1 cellular context compared by ENCODE assay signal in genomic region chr7:79317728-79318127, GRCh38.
TF ChIP-seq lines count a peak whose summit lies in the region.

No MANE protein-coding gene starts in this region.

TF ChIP-seq in HepG2, 621 proteins besides CTCF, POLR2A, EP300 and RAD21 (continued from another document and continues in another):
- TF ChIP-seq ZBTB8A (CRISPR knock-in tag; IDR thresholded peaks at IDR 0.05; ENCODE audit: borderline replicate concordance, low read depth) (no peak), ZNF512 (CRISPR knock-in tag; IDR thresholded peaks at IDR 0.05) (no peak), ARNTL (CRISPR knock-in tag; IDR thresholded peaks at IDR 0.05) (no peak), ZNF780A (CRISPR knock-in tag; IDR thresholded peaks at IDR 0.05) (no peak), ZBTB38 (CRISPR knock-in tag; IDR thresholded peaks at IDR 0.05) (no peak), ZNF556 (CRISPR knock-in tag; IDR thresholded peaks at IDR 0.05; ENCODE audit: borderline replicate concordance) (no peak), RBAK (CRISPR knock-in tag; IDR thresholded peaks at IDR 0.05) (no peak), POGZ (CRISPR knock-in tag; IDR thresholded peaks at IDR 0.05) (peak; percentile 30; the same call in 1 of the 2 replicates), ZNF572 (CRISPR knock-in tag; IDR thresholded peaks at IDR 0.05) (no peak), MLXIP (CRISPR knock-in tag; IDR thresholded peaks at IDR 0.05; ENCODE audit: borderline replicate concordance) (no peak), ZNF138 (CRISPR knock-in tag; IDR thresholded peaks at IDR 0.05; ENCODE audit: low read depth) (no peak), TARDBP (CRISPR knock-in tag; IDR thresholded peaks at IDR 0.05) (no peak), TEAD2 (CRISPR knock-in tag; IDR thresholded peaks at IDR 0.05) (no peak), E2F1 (CRISPR knock-in tag; IDR thresholded peaks at IDR 0.05) (no peak), KDM3A (CRISPR knock-in tag; IDR thresholded peaks at IDR 0.05; ENCODE audit: low read depth) (no peak), SKI (IDR thresholded peaks at IDR 0.05; ENCODE audit: partially characterized antibody) (no peak), JUN (CRISPR knock-in tag; IDR thresholded peaks at IDR 0.05) (0 out of 2 replicates have a peak, but pooled peaks have one; percentile 59), ZNF263 (CRISPR knock-in tag; IDR thresholded peaks at IDR 0.05) (no peak), BRD4 (CRISPR knock-in tag; IDR thresholded peaks at IDR 0.05) (no peak), GTF3A (CRISPR knock-in tag; conservative IDR thresholded peaks at IDR 0.05) (no peak), TCF12 (IDR thresholded peaks at IDR 0.05) (no peak), TCF12 (CRISPR knock-in tag; IDR thresholded peaks at IDR 0.05) (no peak), SSRP1 (CRISPR knock-in tag; IDR thresholded peaks at IDR 0.05) (no peak), ZC3H4 (CRISPR knock-in tag; IDR thresholded peaks at IDR 0.05; ENCODE audit: borderline replicate concordance) (no peak), ZNF619 (CRISPR knock-in tag; IDR thresholded peaks at IDR 0.05) (no peak), ZNF275 (CRISPR knock-in tag; IDR thresholded peaks at IDR 0.05; ENCODE audit: borderline replicate concordance) (no peak), ZNF282 (IDR thresholded peaks at IDR 0.05; ENCODE audit: partially characterized antibody) (no peak), HDAC2 (CRISPR knock-in tag; IDR thresholded peaks at IDR 0.05) (peak; percentile 51), PTBP1 (IDR thresholded peaks at IDR 0.05; ENCODE audit: low read depth, low read length, poor library complexity, severe bottlenecking) (no peak), DNMT3B (CRISPR knock-in tag; conservative IDR thresholded peaks at IDR 0.05) (no peak), PLSCR1 (CRISPR knock-in tag; IDR thresholded peaks at IDR 0.05; ENCODE audit: borderline replicate concordance) (no peak), HNF4G (IDR thresholded peaks at IDR 0.05; ENCODE audit: borderline replicate concordance, low read depth, low read length) (0 out of 2 replicates have a peak, but pooled peaks have one; percentile 22), HNF4G (CRISPR knock-in tag; IDR thresholded peaks at IDR 0.05; ENCODE audit: borderline replicate concordance, low read depth) (no peak), BRCA1 (CRISPR knock-in tag; IDR thresholded peaks at IDR 0.05) (no peak), ZMYM4 (CRISPR knock-in tag; IDR thresholded peaks at IDR 0.05) (0 out of 2 replicates have a peak, but pooled peaks have one; percentile 26)
- TF ChIP-seq, protein P1, sequence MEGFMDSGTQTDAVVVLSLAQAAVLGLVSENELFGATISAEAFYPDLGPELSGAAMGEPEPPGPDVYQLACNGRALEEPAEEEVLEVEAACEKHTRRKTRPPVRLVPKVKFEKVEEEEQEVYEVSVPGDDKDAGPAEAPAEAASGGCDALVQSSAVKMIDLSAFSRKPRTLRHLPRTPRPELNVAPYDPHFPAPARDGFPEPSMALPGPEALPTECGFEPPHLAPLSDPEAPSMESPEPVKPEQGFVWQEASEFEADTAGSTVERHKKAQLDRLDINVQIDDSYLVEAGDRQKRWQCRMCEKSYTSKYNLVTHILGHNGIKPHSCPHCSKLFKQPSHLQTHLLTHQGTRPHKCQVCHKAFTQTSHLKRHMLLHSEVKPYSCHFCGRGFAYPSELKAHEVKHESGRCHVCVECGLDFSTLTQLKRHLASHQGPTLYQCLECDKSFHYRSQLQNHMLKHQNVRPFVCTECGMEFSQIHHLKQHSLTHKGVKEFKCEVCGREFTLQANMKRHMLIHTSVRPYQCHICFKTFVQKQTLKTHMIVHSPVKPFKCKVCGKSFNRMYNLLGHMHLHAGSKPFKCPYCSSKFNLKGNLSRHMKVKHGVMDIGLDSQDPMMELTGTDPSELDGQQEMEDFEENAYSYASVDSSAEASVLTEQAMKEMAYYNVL (CRISPR knock-in tag; IDR thresholded peaks at IDR 0.05; ENCODE audit: borderline replicate concordance), result peak; percentile 61; the same call in 1 of the 2 replicates
- TF ChIP-seq, protein P2, sequence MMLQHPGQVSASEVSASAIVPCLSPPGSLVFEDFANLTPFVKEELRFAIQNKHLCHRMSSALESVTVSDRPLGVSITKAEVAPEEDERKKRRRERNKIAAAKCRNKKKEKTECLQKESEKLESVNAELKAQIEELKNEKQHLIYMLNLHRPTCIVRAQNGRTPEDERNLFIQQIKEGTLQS (CRISPR knock-in tag; IDR thresholded peaks at IDR 0.05), result peak; percentile 76
- TF ChIP-seq, protein P3, sequence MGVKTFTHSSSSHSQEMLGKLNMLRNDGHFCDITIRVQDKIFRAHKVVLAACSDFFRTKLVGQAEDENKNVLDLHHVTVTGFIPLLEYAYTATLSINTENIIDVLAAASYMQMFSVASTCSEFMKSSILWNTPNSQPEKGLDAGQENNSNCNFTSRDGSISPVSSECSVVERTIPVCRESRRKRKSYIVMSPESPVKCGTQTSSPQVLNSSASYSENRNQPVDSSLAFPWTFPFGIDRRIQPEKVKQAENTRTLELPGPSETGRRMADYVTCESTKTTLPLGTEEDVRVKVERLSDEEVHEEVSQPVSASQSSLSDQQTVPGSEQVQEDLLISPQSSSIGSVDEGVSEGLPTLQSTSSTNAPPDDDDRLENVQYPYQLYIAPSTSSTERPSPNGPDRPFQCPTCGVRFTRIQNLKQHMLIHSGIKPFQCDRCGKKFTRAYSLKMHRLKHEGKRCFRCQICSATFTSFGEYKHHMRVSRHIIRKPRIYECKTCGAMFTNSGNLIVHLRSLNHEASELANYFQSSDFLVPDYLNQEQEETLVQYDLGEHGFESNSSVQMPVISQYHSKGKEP (CRISPR knock-in tag; IDR thresholded peaks at IDR 0.05), result no peak
- TF ChIP-seq, protein P4, sequence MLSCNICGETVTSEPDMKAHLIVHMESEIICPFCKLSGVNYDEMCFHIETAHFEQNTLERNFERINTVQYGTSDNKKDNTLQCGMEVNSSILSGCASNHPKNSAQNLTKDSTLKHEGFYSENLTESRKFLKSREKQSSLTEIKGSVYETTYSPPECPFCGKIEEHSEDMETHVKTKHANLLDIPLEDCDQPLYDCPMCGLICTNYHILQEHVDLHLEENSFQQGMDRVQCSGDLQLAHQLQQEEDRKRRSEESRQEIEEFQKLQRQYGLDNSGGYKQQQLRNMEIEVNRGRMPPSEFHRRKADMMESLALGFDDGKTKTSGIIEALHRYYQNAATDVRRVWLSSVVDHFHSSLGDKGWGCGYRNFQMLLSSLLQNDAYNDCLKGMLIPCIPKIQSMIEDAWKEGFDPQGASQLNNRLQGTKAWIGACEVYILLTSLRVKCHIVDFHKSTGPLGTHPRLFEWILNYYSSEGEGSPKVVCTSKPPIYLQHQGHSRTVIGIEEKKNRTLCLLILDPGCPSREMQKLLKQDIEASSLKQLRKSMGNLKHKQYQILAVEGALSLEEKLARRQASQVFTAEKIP (CRISPR knock-in tag; IDR thresholded peaks at IDR 0.05; ENCODE audit: borderline replicate concordance), result no peak
- TF ChIP-seq, protein P5, sequence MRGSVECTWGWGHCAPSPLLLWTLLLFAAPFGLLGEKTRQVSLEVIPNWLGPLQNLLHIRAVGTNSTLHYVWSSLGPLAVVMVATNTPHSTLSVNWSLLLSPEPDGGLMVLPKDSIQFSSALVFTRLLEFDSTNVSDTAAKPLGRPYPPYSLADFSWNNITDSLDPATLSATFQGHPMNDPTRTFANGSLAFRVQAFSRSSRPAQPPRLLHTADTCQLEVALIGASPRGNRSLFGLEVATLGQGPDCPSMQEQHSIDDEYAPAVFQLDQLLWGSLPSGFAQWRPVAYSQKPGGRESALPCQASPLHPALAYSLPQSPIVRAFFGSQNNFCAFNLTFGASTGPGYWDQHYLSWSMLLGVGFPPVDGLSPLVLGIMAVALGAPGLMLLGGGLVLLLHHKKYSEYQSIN (CRISPR knock-in tag; IDR thresholded peaks at IDR 0.05; ENCODE audit: borderline replicate concordance), result no peak
- TF ChIP-seq, protein P6, sequence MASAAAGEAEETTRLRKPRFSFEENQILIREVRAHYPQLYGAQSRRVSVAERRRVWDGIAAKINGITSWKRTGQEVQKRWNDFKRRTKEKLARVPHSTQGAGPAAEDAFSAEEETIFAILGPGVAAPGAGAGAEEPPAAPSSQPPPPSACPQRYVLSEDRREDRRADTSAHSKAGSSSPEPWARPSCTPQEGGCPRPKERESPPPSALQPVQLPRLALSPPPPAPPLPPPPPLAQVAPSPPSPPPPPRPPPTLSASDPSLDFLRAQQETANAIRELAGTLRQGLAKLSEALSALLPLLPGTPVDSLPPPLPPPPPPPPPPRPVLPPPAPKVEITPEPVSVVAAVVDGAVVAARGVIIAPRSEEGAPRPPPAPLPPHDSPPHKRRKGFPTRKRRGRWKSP (CRISPR knock-in tag; IDR thresholded peaks at IDR 0.05), result no peak
- TF ChIP-seq, protein P7, sequence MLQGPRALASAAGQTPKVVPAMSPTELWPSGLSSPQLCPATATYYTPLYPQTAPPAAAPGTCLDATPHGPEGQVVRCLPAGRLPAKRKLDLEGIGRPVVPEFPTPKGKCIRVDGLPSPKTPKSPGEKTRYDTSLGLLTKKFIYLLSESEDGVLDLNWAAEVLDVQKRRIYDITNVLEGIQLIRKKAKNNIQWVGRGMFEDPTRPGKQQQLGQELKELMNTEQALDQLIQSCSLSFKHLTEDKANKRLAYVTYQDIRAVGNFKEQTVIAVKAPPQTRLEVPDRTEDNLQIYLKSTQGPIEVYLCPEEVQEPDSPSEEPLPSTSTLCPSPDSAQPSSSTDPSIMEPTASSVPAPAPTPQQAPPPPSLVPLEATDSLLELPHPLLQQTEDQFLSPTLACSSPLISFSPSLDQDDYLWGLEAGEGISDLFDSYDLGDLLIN (CRISPR knock-in tag; IDR thresholded peaks at IDR 0.05; ENCODE audit: borderline replicate concordance), result no peak
- TF ChIP-seq, protein P8, sequence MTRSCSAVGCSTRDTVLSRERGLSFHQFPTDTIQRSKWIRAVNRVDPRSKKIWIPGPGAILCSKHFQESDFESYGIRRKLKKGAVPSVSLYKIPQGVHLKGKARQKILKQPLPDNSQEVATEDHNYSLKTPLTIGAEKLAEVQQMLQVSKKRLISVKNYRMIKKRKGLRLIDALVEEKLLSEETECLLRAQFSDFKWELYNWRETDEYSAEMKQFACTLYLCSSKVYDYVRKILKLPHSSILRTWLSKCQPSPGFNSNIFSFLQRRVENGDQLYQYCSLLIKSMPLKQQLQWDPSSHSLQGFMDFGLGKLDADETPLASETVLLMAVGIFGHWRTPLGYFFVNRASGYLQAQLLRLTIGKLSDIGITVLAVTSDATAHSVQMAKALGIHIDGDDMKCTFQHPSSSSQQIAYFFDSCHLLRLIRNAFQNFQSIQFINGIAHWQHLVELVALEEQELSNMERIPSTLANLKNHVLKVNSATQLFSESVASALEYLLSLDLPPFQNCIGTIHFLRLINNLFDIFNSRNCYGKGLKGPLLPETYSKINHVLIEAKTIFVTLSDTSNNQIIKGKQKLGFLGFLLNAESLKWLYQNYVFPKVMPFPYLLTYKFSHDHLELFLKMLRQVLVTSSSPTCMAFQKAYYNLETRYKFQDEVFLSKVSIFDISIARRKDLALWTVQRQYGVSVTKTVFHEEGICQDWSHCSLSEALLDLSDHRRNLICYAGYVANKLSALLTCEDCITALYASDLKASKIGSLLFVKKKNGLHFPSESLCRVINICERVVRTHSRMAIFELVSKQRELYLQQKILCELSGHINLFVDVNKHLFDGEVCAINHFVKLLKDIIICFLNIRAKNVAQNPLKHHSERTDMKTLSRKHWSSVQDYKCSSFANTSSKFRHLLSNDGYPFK (CRISPR knock-in tag; IDR thresholded peaks at IDR 0.05; ENCODE audit: borderline replicate concordance), result no peak
